In genomic region chr22:38707346-38707745, GRCh38 we compare ENCODE assay signal across 7 cellular contexts. TPM values are rescaled to one million over a fixed set of nuclear protein-coding genes. Genes with fewer than 3 reads are reported as not detected.
DNase-seq lines count a peak whose midpoint lies in the region; ATAC-seq, FAIRE-seq and TF ChIP-seq lines count a peak whose summit lies in the region.

No MANE protein-coding gene starts in this region.

- H3K79me2 ChIP-seq in smooth muscle cell (ENCODE audit: low read depth): peaks cover 62% of the 10 kb centered on the region

- H3F3A ChIP-seq in smooth muscle cell (ENCODE audit: low read depth): peaks cover 8% of the 10 kb centered on the region

- no peak for ATAC-seq in HG02623 (IDR thresholded peaks at IDR 0.05; ENCODE audit: unreplicated experiment)
- no peak for ATAC-seq in GM21381 (IDR thresholded peaks at IDR 0.05; ENCODE audit: unreplicated experiment)
- ATAC-seq in GM21360 (IDR thresholded peaks at IDR 0.05; ENCODE audit: unreplicated experiment): no peak

- no peak overlapping the region for H2AFZ ChIP-seq in smooth muscle cell (ENCODE audit: low read depth)

- DNase-seq in GM19239 (ENCODE audit: insufficient read length, low spot score): no peak
- no peak for DNase-seq in SJCRH30
- DNase-seq in fibroblast of mammary gland (ENCODE audit: low read depth): peak; percentile 63
- DNase-seq in smooth muscle cell (lab: John Stamatoyannopoulos, UW; ENCODE audit: unreplicated experiment): no peak

- peak overlapping the region; percentile 91 for H3K4me2 ChIP-seq in smooth muscle cell

- WGBS in smooth muscle cell (ENCODE audit: low lambda C conversion rate): 36% methylated on average over 2 of the region's 2 CpGs

- H3K4me3 ChIP-seq in SJCRH30 (peak overlapping the region; percentile 77), fibroblast of mammary gland (ENCODE audit: control insufficient read depth, low read depth, low read length) (peak overlapping the region; percentile 70), smooth muscle cell (peak overlapping the region; percentile 95)

- H3K36me3 ChIP-seq in SJCRH30 (no peaks in the 10 kb centered on the region; the same call in 1 of the 2 replicates), smooth muscle cell (ENCODE audit: low read depth) (no peaks in the 10 kb centered on the region)

- TF ChIP-seq CTCF in fibroblast of mammary gland (conservative IDR thresholded peaks at IDR 0.05; ENCODE audit: control insufficient read depth, insufficient read depth, low read depth, low read length) (no peak), smooth muscle cell (IDR thresholded peaks at IDR 0.05; ENCODE audit: borderline replicate concordance, insufficient read depth, poor library complexity, severe bottlenecking) (no peak)

- no peaks in the 10 kb centered on the region for H3K9me3 ChIP-seq in SJCRH30 (replicated peaks)
- H3K9me3 ChIP-seq in smooth muscle cell (replicated peaks; ENCODE audit: low read depth): no peaks in the 10 kb centered on the region

- peak; percentile 53 for FAIRE-seq in GM19239 (lab: Jason Lieb, UNC)

- H3K27me3 ChIP-seq in SJCRH30 (no peaks in the 10 kb centered on the region), smooth muscle cell (ENCODE audit: low read depth) (no peaks in the 10 kb centered on the region)

- H3K4me1 ChIP-seq in SJCRH30: peaks cover 9% of the 10 kb centered on the region
- H3K4me1 ChIP-seq in smooth muscle cell (ENCODE audit: low read depth): peaks cover 21% of the 10 kb centered on the region

- peaks cover 61% of the 10 kb centered on the region for H4K20me1 ChIP-seq in smooth muscle cell (ENCODE audit: low read depth)

- peak overlapping the region; percentile 98 for H3K9ac ChIP-seq in smooth muscle cell (ENCODE audit: low read depth)

- H3K27ac ChIP-seq in SJCRH30 (no peak overlapping the region), smooth muscle cell (ENCODE audit: low read depth) (peak overlapping the region; percentile 92)

RNA-seq across cellular contexts. Expression of gene GTPBP1, which starts 1.6 kb away (rescaled TPM):
- total RNA-seq in SJCRH30 (2014; rRNA removed; shearing (Covaris generic)): 27.2 and 28.1 TPM in 2 replicates
- 15.8 and 25.3 TPM in 2 replicates for total RNA-seq in smooth muscle cell
- 23.7 and 24.3 TPM in 2 replicates for polyA plus RNA-seq in smooth muscle cell

RNA-seq across cellular contexts. Expression of gene JOSD1, which starts 6.6 kb away (rescaled TPM):
- total RNA-seq in SJCRH30 (2014; rRNA removed; shearing (Covaris generic)): 25.9 and 26.5 TPM in 2 replicates
- total RNA-seq in smooth muscle cell: 38.9 and 41.1 TPM in 2 replicates
- polyA plus RNA-seq in smooth muscle cell: 6.2 and 12.5 TPM in 2 replicates

RNA-seq across cellular contexts. Expression of gene TOMM22, which starts 25.6 kb away (rescaled TPM):
- 79.0 and 84.3 TPM in 2 replicates for total RNA-seq in SJCRH30 (2014; rRNA removed; shearing (Covaris generic))
- 57.5 and 63.3 TPM in 2 replicates for total RNA-seq in smooth muscle cell
- polyA plus RNA-seq in smooth muscle cell: 64.7 and 71.2 TPM in 2 replicates

RNA-seq across cellular contexts. Expression of gene SUN2, which starts 48.5 kb away (rescaled TPM):
- 67.3 TPM in 2 replicates for total RNA-seq in SJCRH30 (2014; rRNA removed; shearing (Covaris generic))
- total RNA-seq in smooth muscle cell: 59.1 and 60.6 TPM in 2 replicates
- 71.7 and 81.9 TPM in 2 replicates for polyA plus RNA-seq in smooth muscle cell

RNA-seq across cellular contexts. Expression of gene CBY1, which starts 50.9 kb away (rescaled TPM):
- 8.2 and 9.9 TPM in 2 replicates for total RNA-seq in SJCRH30 (2014; rRNA removed; shearing (Covaris generic))
- 12.3 and 16.4 TPM in 2 replicates for total RNA-seq in smooth muscle cell
- 50.4 and 52.9 TPM in 2 replicates for polyA plus RNA-seq in smooth muscle cell
